Comparison of ENCODE assay signal across 8 cellular contexts in genomic region chr6:41683460-41684310, GRCh38. TPM values are rescaled to one million over a fixed set of nuclear protein-coding genes. Genes with fewer than 3 reads are reported as not detected.
DNase-seq lines count a peak whose midpoint lies in the region; ATAC-seq, FAIRE-seq and TF ChIP-seq lines count a peak whose summit lies in the region.

No MANE protein-coding gene starts in this region.

- ATAC-seq in HG02571 (IDR thresholded peaks at IDR 0.05; ENCODE audit: unreplicated experiment) (peak; percentile 49), HG02973 (IDR thresholded peaks at IDR 0.05; ENCODE audit: unreplicated experiment) (no peak)

- H3K4me1 ChIP-seq in keratinocyte (ENCODE audit: control insufficient read depth, extremely low read depth, insufficient read depth, low read length) = peaks cover 2% of the 10 kb centered on the region

- H3K27me3 ChIP-seq in keratinocyte (ENCODE audit: control insufficient read depth, extremely low read depth, insufficient read depth, low read length) = no peaks in the 10 kb centered on the region

- FAIRE-seq in keratinocyte (lab: Jason Lieb, UNC) = peak; percentile 13

- H3K9me1 ChIP-seq in keratinocyte (ENCODE audit: control insufficient read depth, extremely low read depth, insufficient read depth, low read length) = no peaks in the 10 kb centered on the region

- peak overlapping the region; percentile 64 for H3K4me2 ChIP-seq in keratinocyte (ENCODE audit: control insufficient read depth, extremely low read depth, insufficient read depth, low read depth, low read length)

- dilution Hi-C loops in keratinocyte (cut with MboI; ENCODE audit: extremely low pct_ligation_motif_present, low sequenced_read_pairs) = no loop called here

- H4K20me1 ChIP-seq in keratinocyte (ENCODE audit: control insufficient read depth, extremely low read depth, insufficient read depth, low read length) = no peaks in the 10 kb centered on the region

- H3K4me3 ChIP-seq in keratinocyte (ENCODE audit: control insufficient read depth in 2 of 3, extremely low read depth in 1 of 3, insufficient read depth in 2 of 3, low read depth in 1 of 3, low read length in 3 of 3) = peak overlapping the region in 2 of 3 experiments; percentile 27 to 56

- peak overlapping the region; percentile 54 for H3K9ac ChIP-seq in keratinocyte (ENCODE audit: control insufficient read depth, extremely low read depth, insufficient read depth, low read length)

- peak overlapping the region; percentile 85 for H3K27ac ChIP-seq in caudate nucleus (ENCODE audit: low read depth, low read length)
- no peak overlapping the region for H3K27ac ChIP-seq in keratinocyte (ENCODE audit: control insufficient read depth, insufficient read depth, low read length)

- H3K79me2 ChIP-seq in keratinocyte (ENCODE audit: control insufficient read depth, insufficient read depth, low read length) = no peaks in the 10 kb centered on the region

- H3K36me3 ChIP-seq in keratinocyte (ENCODE audit: control insufficient read depth in 2 of 2, extremely low read depth in 1 of 2, insufficient read depth in 2 of 2, low read length in 2 of 2) = peaks cover 0 to 2% of the 10 kb centered on the region in 2 experiments

- TF ChIP-seq CTCF in keratinocyte (optimal IDR thresholded peaks at IDR 0.05 in 1 of 3, IDR thresholded peaks at IDR 0.05 in 1 of 3, conservative IDR thresholded peaks at IDR 0.05 in 1 of 3; ENCODE audit: extremely low read depth in 1 of 3, insufficient read depth in 2 of 3, low read length in 3 of 3) = peak; percentile 75 to 100 (median 99)

- H2AFZ ChIP-seq in keratinocyte (ENCODE audit: control insufficient read depth, low read length) = peak overlapping the region; percentile 77

- H3K9me3 ChIP-seq in keratinocyte (ENCODE audit: control insufficient read depth, low read depth, low read length) = no peaks in the 10 kb centered on the region

- DNase-seq in GDM1 (lab: John Stamatoyannopoulos, UW) = peak; percentile 49
- DNase-seq in NCI-H2029 (lab: John Stamatoyannopoulos, UW) = peak; percentile 53
- DNase-seq in activated CD4-positive, CD25-positive, alpha-beta regulatory T cell treated with anti-CD3 and anti-CD28 coated beads, Interleukin-2, amount 50 U/mL, for 16 hours (ENCODE audit: low read depth, low spot score) = peak; percentile 50
- peak in 57 of 61 donors; percentile 48 to 88 (median 72) for DNase-seq in caudate nucleus (lab: John Stamatoyannopoulos, UW)
- DNase-seq in keratinocyte (ENCODE audit: low read depth, low spot score) = no peak
- DNase-seq in stimulated activated CD4-positive, alpha-beta T cell treated with anti-CD3 and anti-CD28 coated beads, Interleukin-12 subunit alpha, Interleukin-12 subunit beta, amount 100 ng/mL, for 4 hours = peak; percentile 81

RNA-seq across cellular contexts. Expression of gene MDFI, which starts 45.4 kb away (rescaled TPM):
- polyA plus RNA-seq in keratinocyte = 60.1 to 104 TPM (median 76.2 TPM) in 3 replicates
- polyA plus RNA-seq in keratinocyte (2011; ENCODE audit: low read depth) = 11.8 TPM
- 51.0 and 110 TPM in 2 replicates for polyA plus RNA-seq in keratinocyte (2011; cell fraction: cytosol; rRNA removed)
- 108 and 157 TPM in 2 replicates for polyA plus RNA-seq in keratinocyte (2011; cell fraction: nucleus; rRNA removed)
- 37.2 and 90.1 TPM in 2 replicates for polyA plus RNA-seq in keratinocyte (2012; ENCODE audit: low replicate concordance)
- 32.9 to 60.9 TPM (median 37.5 TPM) in 3 replicates for polyA minus RNA-seq in keratinocyte
- polyA minus RNA-seq in keratinocyte (2011; cell fraction: cytosol; rRNA and poly(A)+ RNA removed) = 109 TPM
- 32.3 and 41.4 TPM in 2 replicates for polyA minus RNA-seq in keratinocyte (2011; cell fraction: nucleus; rRNA and poly(A)+ RNA removed)

RNA-seq across cellular contexts. Expression of gene TFEB, which starts 51.7 kb away (rescaled TPM):
- 3.0 to 10.3 TPM (median 4.3 TPM) in 3 replicates for polyA plus RNA-seq in keratinocyte
- 3.4 TPM for polyA plus RNA-seq in keratinocyte (2011; ENCODE audit: low read depth)
- 4.2 and 5.5 TPM in 2 replicates for polyA plus RNA-seq in keratinocyte (2011; cell fraction: cytosol; rRNA removed)
- polyA plus RNA-seq in keratinocyte (2011; cell fraction: nucleus; rRNA removed) = 7.6 and 8.9 TPM in 2 replicates
- 4.4 and 8.7 TPM in 2 replicates for polyA plus RNA-seq in keratinocyte (2012; ENCODE audit: low replicate concordance)
- 3.6 to 12.2 TPM (median 8.6 TPM) in 3 replicates for polyA minus RNA-seq in keratinocyte
- polyA minus RNA-seq in keratinocyte (2011; cell fraction: cytosol; rRNA and poly(A)+ RNA removed) = 10.2 TPM
- polyA minus RNA-seq in keratinocyte (2011; cell fraction: nucleus; rRNA and poly(A)+ RNA removed) = 6.7 and 9.1 TPM in 2 replicates
